In genomic region chr2:100018312-100018711, GRCh38 we compare ENCODE assay signal across 1 cellular context.
TF ChIP-seq lines count a peak whose summit lies in the region.

No MANE protein-coding gene starts in this region.

TF ChIP-seq in IMR-90, 13 proteins besides CTCF, POLR2A, EP300 and RAD21:
- TF ChIP-seq ELK1 (IDR thresholded peaks at IDR 0.05; ENCODE audit: borderline replicate concordance, low read depth, low read length) = no peak
- TF ChIP-seq FOS (IDR thresholded peaks at IDR 0.05; ENCODE audit: low read depth, low read length) = no peak
- TF ChIP-seq MAFK (IDR thresholded peaks at IDR 0.05; ENCODE audit: low read depth, low read length) = no peak
- no peak for TF ChIP-seq SMC3 (IDR thresholded peaks at IDR 0.05; ENCODE audit: low read depth, low read length)
- no peak for TF ChIP-seq MXI1 (IDR thresholded peaks at IDR 0.05; ENCODE audit: borderline replicate concordance, low read depth, low read length)
- TF ChIP-seq RCOR1 (IDR thresholded peaks at IDR 0.05; ENCODE audit: insufficient replicate concordance, low read length) = no peak
- no peak for TF ChIP-seq CHD1 (IDR thresholded peaks at IDR 0.05; ENCODE audit: low read depth, low read length)
- TF ChIP-seq RFX5 (IDR thresholded peaks at IDR 0.05; ENCODE audit: low read depth, low read length) = no peak
- TF ChIP-seq BHLHE40 (IDR thresholded peaks at IDR 0.05; ENCODE audit: low read depth, low read length) = no peak
- no peak for TF ChIP-seq MAZ (IDR thresholded peaks at IDR 0.05; ENCODE audit: borderline replicate concordance, low read depth, low read length)
- TF ChIP-seq NFE2L2 (IDR thresholded peaks at IDR 0.05; ENCODE audit: low read depth, low read length) = no peak
- TF ChIP-seq, protein P1, sequence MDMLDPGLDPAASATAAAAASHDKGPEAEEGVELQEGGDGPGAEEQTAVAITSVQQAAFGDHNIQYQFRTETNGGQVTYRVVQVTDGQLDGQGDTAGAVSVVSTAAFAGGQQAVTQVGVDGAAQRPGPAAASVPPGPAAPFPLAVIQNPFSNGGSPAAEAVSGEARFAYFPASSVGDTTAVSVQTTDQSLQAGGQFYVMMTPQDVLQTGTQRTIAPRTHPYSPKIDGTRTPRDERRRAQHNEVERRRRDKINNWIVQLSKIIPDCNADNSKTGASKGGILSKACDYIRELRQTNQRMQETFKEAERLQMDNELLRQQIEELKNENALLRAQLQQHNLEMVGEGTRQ (IDR thresholded peaks at IDR 0.05; ENCODE audit: low read depth, low read length) = no peak
- no peak for TF ChIP-seq CEBPB (IDR thresholded peaks at IDR 0.05; ENCODE audit: low read depth, low read length)
